Comparison of ENCODE assay signal across 8 cellular contexts in genomic region chr13:50130686-50131051, GRCh38.
A peak's percentile ranks its signal among the peaks of the same experiment; 100 is the strongest.
DNase-seq lines count a peak whose midpoint lies in the region; ATAC-seq and TF ChIP-seq lines count a peak whose summit lies in the region.

No MANE protein-coding gene starts in this region.

- H3K36me3 ChIP-seq in HUES64 (ENCODE audit: insufficient read depth, low read length) (no peaks in the 10 kb centered on the region), adrenal gland (replicated peaks in 1 of 2) (no peaks in the 10 kb centered on the region), iPS-18a (ENCODE audit: control insufficient read depth, low read depth, low read length) (no peaks in the 10 kb centered on the region)

- intact Hi-C loops in adrenal gland (cut with DNase I), result no loop called here

- peaks cover 65% of the 10 kb centered on the region for H3K4me1 Mint-ChIP-seq in stimulated activated effector memory CD8-positive, alpha-beta T cell treated with anti-CD3 and anti-CD28 coated beads, Interleukin-12 subunit alpha, Interleukin-12 subunit beta, amount 100 ng/mL, for 72 hours

- WGBS in HUES64, result under 1% methylated on average over 20 of the region's 21 CpGs
- WGBS in adrenal gland, 4 donors, result 4 to 11% (median 5%) methylated on average over 15 to 21 of the region's 21 CpGs

- TF ChIP-seq CTCF in adrenal gland (IDR thresholded peaks at IDR 0.05), result no peak

- TF ChIP-seq POLR2A in adrenal gland (IDR thresholded peaks at IDR 0.05), result peak; percentile 21 to 51

- no peaks in the 10 kb centered on the region for H3K9me3 Mint-ChIP-seq in stimulated activated effector memory CD8-positive, alpha-beta T cell treated with anti-CD3 and anti-CD28 coated beads, Interleukin-12 subunit alpha, Interleukin-12 subunit beta, amount 100 ng/mL, for 72 hours

- no peaks in the 10 kb centered on the region for H3K9me3 ChIP-seq in HUES64 (ENCODE audit: insufficient read depth, low read depth, low read length)
- H3K9me3 ChIP-seq in adrenal gland (replicated peaks in 1 of 3), result no peaks in the 10 kb centered on the region
- no peaks in the 10 kb centered on the region for H3K9me3 ChIP-seq in iPS-18a (ENCODE audit: control insufficient read depth, low read depth, low read length)

- peak overlapping the region; percentile 48 for H3K4me3 ChIP-seq in HUES64 (ENCODE audit: low read length)
- H3K4me3 ChIP-seq in adrenal gland, result peak overlapping the region in 2 of 4 donors; percentile 1 to 61
- H3K4me3 ChIP-seq in iPS-18a (ENCODE audit: low read length), result peak overlapping the region; percentile 59

- H3K36me3 Mint-ChIP-seq in stimulated activated effector memory CD8-positive, alpha-beta T cell treated with anti-CD3 and anti-CD28 coated beads, Interleukin-12 subunit alpha, Interleukin-12 subunit beta, amount 100 ng/mL, for 72 hours, result peaks cover 19% of the 10 kb centered on the region

- H3K4me1 ChIP-seq in HUES64 (ENCODE audit: insufficient read depth, low read length), result peaks cover 49% of the 10 kb centered on the region
- peaks cover 4 to 9% of the 10 kb centered on the region in 2 donors for H3K4me1 ChIP-seq in adrenal gland (replicated peaks in 1 of 2)
- peaks cover 47% of the 10 kb centered on the region for H3K4me1 ChIP-seq in iPS-18a (ENCODE audit: control insufficient read depth, low read depth, low read length)

- no peak overlapping the region for H3K27ac Mint-ChIP-seq in stimulated activated effector memory CD8-positive, alpha-beta T cell treated with anti-CD3 and anti-CD28 coated beads, Interleukin-12 subunit alpha, Interleukin-12 subunit beta, amount 100 ng/mL, for 72 hours

- H3K9ac ChIP-seq in HUES64 (ENCODE audit: low read depth, low read length) (no peak overlapping the region), iPS-18a (ENCODE audit: low read length) (no peak overlapping the region)

- H3K27ac ChIP-seq in HUES64 (ENCODE audit: low read depth, low read length) (no peak overlapping the region), adrenal gland (peak overlapping the region in 3 of 5 donors; percentile 65 to 72 (median 68)), iPS-18a (ENCODE audit: low read length) (no peak overlapping the region)

- DNase-seq in GM03348 (ENCODE audit: low spot score) (peak; percentile 69), adrenal gland (peak in 6 of 7 donors; percentile 36 to 55 (median 44)), NCI-H2227 (lab: John Stamatoyannopoulos, UW; ENCODE audit: unreplicated experiment) (no peak)
- DNase-seq in stimulated activated effector memory CD8-positive, alpha-beta T cell treated with anti-CD3 and anti-CD28 coated beads, Interleukin-12 subunit alpha, Interleukin-12 subunit beta, amount 100 ng/mL, for 72 hours (ENCODE audit: low spot score in 2 of 2), result no peak

- H3K27me3 ChIP-seq in HUES64 (ENCODE audit: insufficient read depth, low read length) (peaks cover 100% of the 10 kb centered on the region), adrenal gland (peaks cover 22% of the 10 kb centered on the region), iPS-18a (ENCODE audit: control insufficient read depth, insufficient read depth, low read length) (peaks cover 100% of the 10 kb centered on the region)

- peak overlapping the region; percentile 81 for H3K4me3 Mint-ChIP-seq in stimulated activated effector memory CD8-positive, alpha-beta T cell treated with anti-CD3 and anti-CD28 coated beads, Interleukin-12 subunit alpha, Interleukin-12 subunit beta, amount 100 ng/mL, for 72 hours

- ATAC-seq in stimulated activated effector memory CD8-positive, alpha-beta T cell treated with anti-CD3 and anti-CD28 coated beads, Interleukin-12 subunit alpha, Interleukin-12 subunit beta, amount 100 ng/mL, for 72 hours, result peak; percentile 33
- no peak for ATAC-seq in GM21576 (IDR thresholded peaks at IDR 0.05; ENCODE audit: unreplicated experiment)
- ATAC-seq in GM18519 (IDR thresholded peaks at IDR 0.05; ENCODE audit: low FRiP score, unreplicated experiment), result no peak

Comparison
In these comparisons a context has a peak if more than half of its experiments do, and no peak if none do; other contexts are left out.
1. DNase-seq: peak in GM03348 (single experiment) and adrenal gland (6 of 7); none in stimulated activated effector memory CD8-positive, alpha-beta T cell treated with anti-CD3 and anti-CD28 coated beads, Interleukin-12 subunit alpha, Interleukin-12 subunit beta, amount 100 ng/mL, for 72 hours (0 of 2) and NCI-H2227 (single experiment).
2. H3K27ac ChIP-seq: peak in adrenal gland (3 of 5); none in HUES64 (single experiment) and iPS-18a (single experiment).